Comparison of ENCODE assay signal across 19 cellular contexts in the genomic region with DNA sequence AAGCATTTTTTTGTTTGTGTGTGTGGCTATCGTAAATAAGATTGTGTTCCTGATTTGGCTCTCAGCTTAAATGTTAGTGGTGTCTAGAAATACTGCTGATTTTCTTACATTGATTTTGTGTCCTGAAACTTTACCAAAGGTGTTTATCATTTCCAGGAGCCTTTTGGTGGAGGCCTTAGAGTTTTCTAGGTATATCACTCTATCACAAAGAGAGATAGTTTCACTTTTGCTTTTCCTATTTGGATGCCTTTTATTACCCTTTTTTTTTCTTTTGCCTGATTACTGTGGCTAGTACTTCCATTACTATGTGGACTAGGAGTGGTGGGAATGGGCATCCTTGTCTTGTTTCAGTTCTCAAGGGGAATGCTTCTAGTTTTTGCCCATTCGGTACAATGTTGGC.
DNase-seq lines count a peak whose midpoint lies in the region; ATAC-seq and TF ChIP-seq lines count a peak whose summit lies in the region.
"Had no signal": no experiment of that assay in that cellular context is flagged by ENCODE, and none has a peak within 500 bp of the region (broad histone marks: within the 10 kb centered on the region; RNA-seq: fewer than 3 reads in every experiment).

No MANE protein-coding gene starts in this region.

- peak overlapping the region; percentile 78 for H2AFZ ChIP-seq in Loucy (ENCODE audit: low read length)

- no peaks in the 10 kb centered on the region for H3K9me3 ChIP-seq in Loucy (ENCODE audit: insufficient read depth, low read depth, low read length)
- H3K9me3 ChIP-seq: prostate gland, SJSA1, suprapubic skin had no signal

- no peaks in the 10 kb centered on the region for H3K9me2 ChIP-seq in Loucy (replicated peaks; ENCODE audit: low read depth, low read length)

- peaks cover 4% of the 10 kb centered on the region; the same call in 1 of the 2 replicates for H3K79me2 ChIP-seq in Loucy (ENCODE audit: insufficient read depth, low read length)

- H3K4me2 ChIP-seq in Loucy (ENCODE audit: low read depth, low read length, poor library complexity, severe bottlenecking) = peak overlapping the region; percentile 76

- peaks cover 7% of the 10 kb centered on the region for H3K9me3 Mint-ChIP-seq in activated naive CD4-positive, alpha-beta T cell treated with anti-CD3 and anti-CD28 coated beads, Interleukin-2, amount 50 U/mL, for 24 hours
- peaks cover 7% of the 10 kb centered on the region for H3K9me3 Mint-ChIP-seq in activated T-helper 17 cell treated with anti-CD3 and anti-CD28 coated beads, Interleukin-2, amount 50 U/mL, for 72 hours
- peaks cover 9% of the 10 kb centered on the region for H3K9me3 Mint-ChIP-seq in stimulated activated memory B cell treated with anti-CD40 and anti-IgM and Interleukin-4, amounts not matched to agents 10 μg/mL and 1 μg/mL and 100 μg/mL, for 72 hours

- peak overlapping the region; percentile 62 for H3K4me3 ChIP-seq in Loucy (ENCODE audit: low read length, poor library complexity, severe bottlenecking)
- H3K4me3 ChIP-seq: prostate gland, SJSA1, skin epidermis, suprapubic skin had no signal

- H3K27me3 ChIP-seq in Loucy (ENCODE audit: insufficient read depth, low read length, poor library complexity, severe bottlenecking) = no peaks in the 10 kb centered on the region
- H3K27me3 ChIP-seq: SJSA1, suprapubic skin had no signal

- DNase-seq in activated naive CD4-positive, alpha-beta T cell (lab: John Stamatoyannopoulos, UW) = no peak
- DNase-seq in cerebellum (ENCODE audit: low spot score) = no peak
- DNase-seq: activated CD4-positive, alpha-beta T cell treated with anti-CD3 and anti-CD28 coated beads, Interleukin-2, amount 50 U/mL, for 48 hours; Calu3; H7; mammary epithelial cell; NCI-H1092 treated with DMSO at 0.1 percent for 48 hours; NCI-H69; stimulated activated CD4-positive, alpha-beta T cell treated with anti-CD3 and anti-CD28 coated beads, Interleukin-2, amount 100 ng/mL, for 48 hours had no signal

- no peaks in the 10 kb centered on the region for H3F3A ChIP-seq in Loucy (ENCODE audit: low read depth)

- H4K20me1 ChIP-seq in Loucy (ENCODE audit: insufficient read depth, low read length, poor library complexity, severe bottlenecking) = no peaks in the 10 kb centered on the region

- peak overlapping the region; percentile 65 for H3K4me3 Mint-ChIP-seq in activated naive CD4-positive, alpha-beta T cell treated with anti-CD3 and anti-CD28 coated beads, Interleukin-2, amount 50 U/mL, for 24 hours
- H3K4me3 Mint-ChIP-seq in activated T-helper 17 cell treated with anti-CD3 and anti-CD28 coated beads, Interleukin-2, amount 50 U/mL, for 72 hours = peak overlapping the region; percentile 77
- no peak overlapping the region for H3K4me3 Mint-ChIP-seq in stimulated activated memory B cell treated with anti-CD40 and anti-IgM and Interleukin-4, amounts not matched to agents 10 μg/mL and 1 μg/mL and 100 μg/mL, for 72 hours

- H3K9ac ChIP-seq in Loucy (ENCODE audit: low read depth, low read length, poor library complexity, severe bottlenecking) = peak overlapping the region; percentile 53

- ATAC-seq in activated T-helper 17 cell treated with anti-CD3 and anti-CD28 coated beads, Interleukin-2, amount 50 U/mL, for 72 hours (replicated peaks) = no peak
- no peak for ATAC-seq in stimulated activated memory B cell treated with anti-CD40 and anti-IgM and Interleukin-4, amounts not matched to agents 10 μg/mL and 1 μg/mL and 100 μg/mL, for 72 hours
- no peak for ATAC-seq in HG03460 (IDR thresholded peaks at IDR 0.05; ENCODE audit: unreplicated experiment)
- ATAC-seq in HG02852 (IDR thresholded peaks at IDR 0.05; ENCODE audit: unreplicated experiment) = no peak

- TF ChIP-seq CTCF in Loucy (conservative IDR thresholded peaks at IDR 0.05; ENCODE audit: low read length) = no peak

- peaks cover 10% of the 10 kb centered on the region for H3K36me3 Mint-ChIP-seq in activated naive CD4-positive, alpha-beta T cell treated with anti-CD3 and anti-CD28 coated beads, Interleukin-2, amount 50 U/mL, for 24 hours
- no peaks in the 10 kb centered on the region for H3K36me3 Mint-ChIP-seq in activated T-helper 17 cell treated with anti-CD3 and anti-CD28 coated beads, Interleukin-2, amount 50 U/mL, for 72 hours (ENCODE audit: low read depth)
- H3K36me3 Mint-ChIP-seq in stimulated activated memory B cell treated with anti-CD40 and anti-IgM and Interleukin-4, amounts not matched to agents 10 μg/mL and 1 μg/mL and 100 μg/mL, for 72 hours = peaks cover 7% of the 10 kb centered on the region

- H3K27ac Mint-ChIP-seq in activated naive CD4-positive, alpha-beta T cell treated with anti-CD3 and anti-CD28 coated beads, Interleukin-2, amount 50 U/mL, for 24 hours = peak overlapping the region; percentile 76
- H3K27ac Mint-ChIP-seq in activated T-helper 17 cell treated with anti-CD3 and anti-CD28 coated beads, Interleukin-2, amount 50 U/mL, for 72 hours = peak overlapping the region; percentile 65
- H3K27ac Mint-ChIP-seq in stimulated activated memory B cell treated with anti-CD40 and anti-IgM and Interleukin-4, amounts not matched to agents 10 μg/mL and 1 μg/mL and 100 μg/mL, for 72 hours = peak overlapping the region; percentile 28

- peaks cover 42% of the 10 kb centered on the region for H3K4me1 Mint-ChIP-seq in activated naive CD4-positive, alpha-beta T cell treated with anti-CD3 and anti-CD28 coated beads, Interleukin-2, amount 50 U/mL, for 24 hours
- H3K4me1 Mint-ChIP-seq in activated T-helper 17 cell treated with anti-CD3 and anti-CD28 coated beads, Interleukin-2, amount 50 U/mL, for 72 hours = peaks cover 22% of the 10 kb centered on the region
- H3K4me1 Mint-ChIP-seq in stimulated activated memory B cell treated with anti-CD40 and anti-IgM and Interleukin-4, amounts not matched to agents 10 μg/mL and 1 μg/mL and 100 μg/mL, for 72 hours = peaks cover 30% of the 10 kb centered on the region

- peaks cover 43% of the 10 kb centered on the region for H3K4me1 ChIP-seq in Loucy (ENCODE audit: insufficient read depth, low read length, poor library complexity, severe bottlenecking)
- H3K4me1 ChIP-seq: prostate gland, SJSA1, suprapubic skin had no signal

- H3K36me3 ChIP-seq in Loucy (ENCODE audit: insufficient read depth, low read length) = peaks cover 7% of the 10 kb centered on the region; the same call in 1 of the 2 replicates
- H3K36me3 ChIP-seq: prostate gland, SJSA1, suprapubic skin had no signal

- H3K27me3 Mint-ChIP-seq in activated naive CD4-positive, alpha-beta T cell treated with anti-CD3 and anti-CD28 coated beads, Interleukin-2, amount 50 U/mL, for 24 hours = no peaks in the 10 kb centered on the region
- no peaks in the 10 kb centered on the region for H3K27me3 Mint-ChIP-seq in activated T-helper 17 cell treated with anti-CD3 and anti-CD28 coated beads, Interleukin-2, amount 50 U/mL, for 72 hours
- H3K27me3 Mint-ChIP-seq in stimulated activated memory B cell treated with anti-CD40 and anti-IgM and Interleukin-4, amounts not matched to agents 10 μg/mL and 1 μg/mL and 100 μg/mL, for 72 hours = no peaks in the 10 kb centered on the region
